8 cellular contexts compared by ENCODE assay signal in genomic region chr9:67726213-67726988, GRCh38.
DNase-seq lines count a peak whose midpoint lies in the region; ATAC-seq and TF ChIP-seq lines count a peak whose summit lies in the region.
"Not testable (repeated sequence)": the region's sequence is repeated elsewhere in the genome, so short reads cannot be mapped to it uniquely, and the experiment has no call there.

No MANE protein-coding gene starts in this region.

- peak; percentile 59 for ATAC-seq in GM18858 (IDR thresholded peaks at IDR 0.05; ENCODE audit: unreplicated experiment)
- peak; percentile 60 for ATAC-seq in GM21723 (IDR thresholded peaks at IDR 0.05; ENCODE audit: unreplicated experiment)
- ATAC-seq in HG03342 (IDR thresholded peaks at IDR 0.05; ENCODE audit: unreplicated experiment): peak; percentile 87
- peak; percentile 51 for ATAC-seq in activated naive CD8-positive, alpha-beta T cell treated with anti-CD3 and anti-CD28 coated beads, Interleukin-2, amount 10 ng/mL, durations not matched to agents 7 days and 5 days (ENCODE audit: low read depth)
- not testable (repeated sequence) for ATAC-seq in thoracic aorta (ENCODE audit: insufficient number of reproducible peaks, low FRiP score, low read depth)

- H3K27ac ChIP-seq in thoracic aorta: not testable (repeated sequence)

- H3K36me3 Mint-ChIP-seq in activated naive CD8-positive, alpha-beta T cell treated with anti-CD3 and anti-CD28 coated beads, Interleukin-2, amount 10 ng/mL, durations not matched to agents 7 days and 5 days; glutamatergic neuron (ENCODE audit: unreplicated experiment); nephron (ENCODE audit: low read depth): not testable (repeated sequence)

- H3K27ac Mint-ChIP-seq in activated naive CD8-positive, alpha-beta T cell treated with anti-CD3 and anti-CD28 coated beads, Interleukin-2, amount 10 ng/mL, durations not matched to agents 7 days and 5 days; glutamatergic neuron (ENCODE audit: unreplicated experiment); nephron: not testable (repeated sequence)

- H3K4me3 Mint-ChIP-seq in activated naive CD8-positive, alpha-beta T cell treated with anti-CD3 and anti-CD28 coated beads, Interleukin-2, amount 10 ng/mL, durations not matched to agents 7 days and 5 days: not testable (repeated sequence)
- H3K4me3 Mint-ChIP-seq in glutamatergic neuron (ENCODE audit: unreplicated experiment): peak overlapping the region; percentile 81
- H3K4me3 Mint-ChIP-seq in nephron: peak overlapping the region; percentile 78 to 89 (median 87)

- TF ChIP-seq CTCF in glutamatergic neuron (IDR thresholded peaks at IDR 0.05; ENCODE audit: partially characterized antibody, unreplicated experiment); nephron (IDR thresholded peaks at IDR 0.05; ENCODE audit: unreplicated experiment in 3 of 3); thoracic aorta (IDR thresholded peaks at IDR 0.05): not testable (repeated sequence)

- DNase-seq in activated CD4-positive, CD25-positive, alpha-beta regulatory T cell treated with anti-CD3 and anti-CD28 coated beads, Interleukin-2, amount 50 U/mL, for 72 hours: peak; percentile 35
- peak; percentile 68 for DNase-seq in activated naive CD8-positive, alpha-beta T cell treated with anti-CD3 and anti-CD28 coated beads, Interleukin-2, amount 10 ng/mL, durations not matched to agents 7 days and 5 days
- peak; percentile 6 for DNase-seq in glutamatergic neuron
- not testable (repeated sequence) for DNase-seq in thoracic aorta (ENCODE audit: low spot score)

- H3K9me3 ChIP-seq in thoracic aorta: not testable (repeated sequence)

- not testable (repeated sequence) for H3K4me1 ChIP-seq in thoracic aorta (ENCODE audit: control insufficient read depth in 1 of 2, low read depth in 2 of 2)

- H3K27me3 Mint-ChIP-seq in activated naive CD8-positive, alpha-beta T cell treated with anti-CD3 and anti-CD28 coated beads, Interleukin-2, amount 10 ng/mL, durations not matched to agents 7 days and 5 days; glutamatergic neuron (ENCODE audit: unreplicated experiment); nephron (ENCODE audit: low read depth): not testable (repeated sequence)

- H3K27me3 ChIP-seq in thoracic aorta (replicated peaks; ENCODE audit: insufficient read depth): not testable (repeated sequence)

- POLR2A ChIA-PET in activated naive CD8-positive, alpha-beta T cell treated with anti-CD3 and anti-CD28 coated beads, Interleukin-2, amount 10 ng/mL, durations not matched to agents 7 days and 5 days (lab: Charles Lee): not testable (repeated sequence)

- not testable (repeated sequence) for H3K9me3 Mint-ChIP-seq in activated naive CD8-positive, alpha-beta T cell treated with anti-CD3 and anti-CD28 coated beads, Interleukin-2, amount 10 ng/mL, durations not matched to agents 7 days and 5 days; glutamatergic neuron (ENCODE audit: unreplicated experiment); nephron

- H3K36me3 ChIP-seq in thoracic aorta: not testable (repeated sequence)

- H3K4me1 Mint-ChIP-seq in activated naive CD8-positive, alpha-beta T cell treated with anti-CD3 and anti-CD28 coated beads, Interleukin-2, amount 10 ng/mL, durations not matched to agents 7 days and 5 days; glutamatergic neuron (ENCODE audit: low read depth, unreplicated experiment); nephron: not testable (repeated sequence)

- peak overlapping the region; percentile 50 for H3K4me3 ChIP-seq in thoracic aorta
